Comparison of ENCODE assay signal across 1 cellular context in the genomic region with DNA sequence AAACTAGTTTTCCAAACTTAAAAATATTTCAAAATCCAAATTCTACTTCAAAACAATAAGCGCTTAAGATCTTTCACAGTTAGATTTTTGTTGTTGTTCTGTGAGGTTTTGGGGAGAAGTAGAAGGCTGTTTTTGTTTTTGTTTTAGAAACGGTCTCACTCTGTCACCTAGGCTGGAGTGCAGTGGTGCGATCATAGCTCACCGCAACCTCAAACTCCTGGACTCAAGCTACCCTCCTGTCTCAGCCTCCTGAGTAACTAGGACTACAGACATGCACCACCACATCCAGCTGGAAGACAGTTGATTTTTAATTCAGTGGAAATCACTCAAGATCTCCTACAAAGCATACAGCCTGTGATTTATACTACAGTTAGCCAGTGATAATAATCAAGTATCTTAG.
TF ChIP-seq lines count a peak whose summit lies in the region.

No MANE protein-coding gene starts in this region.

TF ChIP-seq in SK-N-SH, 30 proteins besides CTCF, POLR2A, EP300 and RAD21 (continued from another document):
- TF ChIP-seq POLR2AphosphoS5 (IDR thresholded peaks at IDR 0.05; ENCODE audit: low read depth, low read length), result no peak
- no peak for TF ChIP-seq SIN3A (IDR thresholded peaks at IDR 0.05; ENCODE audit: borderline replicate concordance, low read depth, low read length)
- no peak for TF ChIP-seq FOSL2 (IDR thresholded peaks at IDR 0.05; ENCODE audit: borderline replicate concordance, low read depth)
- no peak for TF ChIP-seq IRF3 (IDR thresholded peaks at IDR 0.05; ENCODE audit: low read depth, low read length)
- no peak for TF ChIP-seq TEAD4 (IDR thresholded peaks at IDR 0.05; ENCODE audit: borderline replicate concordance, insufficient read depth)
